ENCODE assay signal across 23 cellular contexts in genomic region chr9:70549926-70550325, GRCh38.
"Had no signal": no experiment of that assay in that cellular context is flagged by ENCODE, and none has a peak within 500 bp of the region (broad histone marks: within the 10 kb centered on the region; RNA-seq: fewer than 3 reads in every experiment).

No MANE protein-coding gene starts in this region.

- H3K36me3 Mint-ChIP-seq: mesothelial cell of epicardium, naive B cell had no signal

- H3K4me1 Mint-ChIP-seq: immature natural killer cell, naive B cell had no signal

- H3K9me3 ChIP-seq: colonic mucosa, esophagus muscularis mucosa, gastroesophageal sphincter, left lung, lower lobe of right lung, mucosa of descending colon had no signal

- H3K4me1 ChIP-seq: colonic mucosa had no signal

- H3K27me3 ChIP-seq: colonic mucosa, dorsolateral prefrontal cortex, esophagus muscularis mucosa, foreskin keratinocyte, gastroesophageal sphincter, heart left ventricle, hepatocyte, left lung had no signal

- DNase-seq: colonic mucosa; cortex of kidney; dermis blood vessel endothelial cell; dorsolateral prefrontal cortex; effector CD4-positive, alpha-beta T cell; effector memory CD4-positive, alpha-beta T cell; foreskin keratinocyte; heart left ventricle; hypothalamus; immature natural killer cell; islet precursor cell; kidney; kidney glomerular epithelial cell; left lung; left ventricle myocardium superior; lower lobe of right lung; mesenchymal stem cell; mucosa of descending colon; naive B cell had no signal

- H3K27me3 Mint-ChIP-seq: naive B cell had no signal

- H3K9me3 Mint-ChIP-seq: immature natural killer cell, mesothelial cell of epicardium, naive B cell had no signal

- H3K4me3 Mint-ChIP-seq: immature natural killer cell, mesothelial cell of epicardium, naive B cell had no signal

- H2AFZ ChIP-seq: hepatocyte had no signal

- H3K4me2 ChIP-seq: hepatocyte had no signal

- H3K27ac ChIP-seq: colonic mucosa, dorsolateral prefrontal cortex, esophagus muscularis mucosa, foreskin keratinocyte, gastroesophageal sphincter, hepatocyte, left lung, lower lobe of right lung had no signal

- H3K27ac Mint-ChIP-seq: immature natural killer cell, mesothelial cell of epicardium, naive B cell had no signal

- H3K79me2 ChIP-seq: hepatocyte had no signal

- H3K36me3 ChIP-seq: colonic mucosa, esophagus muscularis mucosa, gastroesophageal sphincter, heart left ventricle, left lung, lower lobe of right lung had no signal

- H3K4me3 ChIP-seq: colonic mucosa, dorsolateral prefrontal cortex, esophagus muscularis mucosa, gastroesophageal sphincter, heart left ventricle, hepatocyte, left lung, lower lobe of right lung, mucosa of descending colon had no signal

- ATAC-seq: foreskin keratinocyte, gastroesophageal sphincter, heart left ventricle, left lung, left ventricle myocardium superior, lower lobe of right lung, mucosa of descending colon had no signal
